Comparison of ENCODE assay signal across 8 cellular contexts in genomic region chr3:66080167-66080566, GRCh38.
"Had no signal": no experiment of that assay in that cellular context is flagged by ENCODE, and none has a peak within 500 bp of the region (broad histone marks: within the 10 kb centered on the region; RNA-seq: fewer than 3 reads in every experiment).

No MANE protein-coding gene starts in this region.

- H3K36me3 ChIP-seq: HAP-1 had no signal

- H3K4me1 ChIP-seq: HAP-1 had no signal

- ATAC-seq: HCT116, K562 had no signal

- FAIRE-seq: HTR-8/SVneo, K562 had no signal

- H3K9me3 ChIP-seq: HAP-1 had no signal

- H3K4me3 ChIP-seq: GM23248, HAP-1, K562 had no signal

- H3K27ac ChIP-seq: GM23248 had no signal

- DNase-seq: GM23248, GOT3, H7, IMR-90 had no signal
